14 cellular contexts compared by ENCODE assay signal in genomic region chr12:108519558-108519957, GRCh38. TPM values are rescaled to one million over a fixed set of nuclear protein-coding genes. Genes with fewer than 3 reads are reported as not detected.
DNase-seq lines count a peak whose midpoint lies in the region; ATAC-seq, FAIRE-seq and TF ChIP-seq lines count a peak whose summit lies in the region.
"Had no signal": no experiment of that assay in that cellular context is flagged by ENCODE, and none has a peak within 500 bp of the region (broad histone marks: within the 10 kb centered on the region; RNA-seq: fewer than 3 reads in every experiment).

No MANE protein-coding gene starts in this region.

- no peaks in the 10 kb centered on the region for H3K9me3 ChIP-seq in A673 (ENCODE audit: low read depth, low read length, poor library complexity, severe bottlenecking)
- H3K9me3 ChIP-seq: testis had no signal

- TF ChIP-seq POLR2A in NB4 (IDR thresholded peaks at IDR 0.05; ENCODE audit: extremely low read depth, insufficient read length) (no peak), erythroblast (IDR thresholded peaks at IDR 0.05; ENCODE audit: low read length) (no peak)

- POLR2A ChIA-PET in A673 (lab: Charles Lee; ENCODE audit: low non-redundant PET): no interaction called here

- peaks cover 4% of the 10 kb centered on the region for H3K4me1 ChIP-seq in A673 (ENCODE audit: insufficient read depth, low read length, poor library complexity, severe bottlenecking)

- intact Hi-C loops in A673 (cut with micrococcal nuclease; ENCODE audit: unreplicated experiment): loop anchor here (5.0 to 10.0 kb wide), 2 partner anchors 98 to 605 kb away; no protein-coding TSS in a partner anchor

- CTCF ChIA-PET in A673 (lab: Charles Lee): interaction anchor here (0.6 kb wide), 2 partner anchors 100 to 110 kb away, joined by 3 to 5 read pairs; no protein-coding TSS in a partner anchor

- no peak for DNase-seq in A673 (ENCODE audit: low spot score)
- peak; percentile 48 for DNase-seq in NB4 (ENCODE audit: low read depth)
- peak; percentile 10 to 21 for DNase-seq in erythroblast (lab: John Stamatoyannopoulos, UW)
- no peak for DNase-seq in activated effector memory CD4-positive, alpha-beta T cell treated with anti-CD3 and anti-CD28 coated beads, Interleukin-2, amount 50 U/mL, for 16 hours
- no peak for DNase-seq in NCI-H345 (lab: John Stamatoyannopoulos, UW)
- DNase-seq in epidermal melanocyte (ENCODE audit: insufficient read length, low spot score): no peak
- DNase-seq: activated CD4-positive, alpha-beta T cell treated with anti-CD3 and anti-CD28 coated beads, Interleukin-2, amount 50 U/mL, for 1 hour; activated naive CD4-positive, alpha-beta T cell; CD4-positive, alpha-beta memory T cell; NCI-H774; testis had no signal

- no peak overlapping the region for H3K27ac ChIP-seq in A673 (ENCODE audit: low read depth, low read length, poor library complexity, severe bottlenecking)
- H3K27ac ChIP-seq: testis had no signal

- TF ChIP-seq CTCF in A673 (conservative IDR thresholded peaks at IDR 0.05; ENCODE audit: low read depth, low read length) (peak; percentile 35; the same call in 1 of the 2 replicates), NB4 (IDR thresholded peaks at IDR 0.05; ENCODE audit: low read depth, low read length) (peak; percentile 27)

- peaks cover 69% of the 10 kb centered on the region for H3K36me3 ChIP-seq in A673 (ENCODE audit: insufficient read depth, low read length, poor library complexity, severe bottlenecking)

- no TSS peak for BruUV-seq in A673 (replicated peaks; lab: Mats Ljungman, UMichigan)

- ATAC-seq in GM18867 (IDR thresholded peaks at IDR 0.05; ENCODE audit: unreplicated experiment): no peak

- peak; percentile 23 for FAIRE-seq in G401.6 (lab: Jason Lieb, UNC)

- H3K27me3 ChIP-seq in A673 (replicated peaks; ENCODE audit: insufficient read depth, low read depth, low read length, poor library complexity): no peaks in the 10 kb centered on the region
- H3K27me3 ChIP-seq: testis had no signal

- H3K4me3 ChIP-seq in A673 (ENCODE audit: low read depth, low read length, poor library complexity, severe bottlenecking) (no peak overlapping the region), NB4 (ENCODE audit: low read depth, low read length) (no peak overlapping the region)
- H3K4me3 ChIP-seq: smooth muscle cell, testis had no signal

RNA-seq across cellular contexts. Expression of gene FICD, which starts 4.5 kb away (rescaled TPM):
- 3.6 and 4.1 TPM in 2 replicates for total RNA-seq in A673 (2021)

RNA-seq across cellular contexts. Expression of gene SART3, which starts 41.4 kb away (rescaled TPM):
- 93.8 and 99.3 TPM in 2 replicates for total RNA-seq in A673 (2021)

RNA-seq across cellular contexts. Expression of gene ISCU, which starts 42.8 kb away (rescaled TPM):
- 73.4 and 79.3 TPM in 2 replicates for total RNA-seq in A673 (2021)

Comparison
In these comparisons a context has a peak if more than half of its experiments do, and no peak if none do; other contexts are left out.
1. DNase-seq: peak in NB4 (single experiment) and erythroblast (2 of 2); none in A673 (single experiment), activated effector memory CD4-positive, alpha-beta T cell treated with anti-CD3 and anti-CD28 coated beads, Interleukin-2, amount 50 U/mL, for 16 hours (single experiment), NCI-H345 (single experiment) and epidermal melanocyte (single experiment).